Comparison of ENCODE assay signal across 10 cellular contexts in genomic region chr6:18585032-18585573, GRCh38.
DNase-seq lines count a peak whose midpoint lies in the region; ATAC-seq, FAIRE-seq and TF ChIP-seq lines count a peak whose summit lies in the region.
"Had no signal": no experiment of that assay in that cellular context is flagged by ENCODE, and none has a peak within 500 bp of the region (broad histone marks: within the 10 kb centered on the region; RNA-seq: fewer than 3 reads in every experiment).

No MANE protein-coding gene starts in this region.

- H3K4me3 ChIP-seq in kidney epithelial cell (ENCODE audit: low read depth, low read length): no peak overlapping the region

- DNase-seq in AG09319 (ENCODE audit: extremely low read depth, low read depth) (peak; percentile 4), HTR-8/SVneo (ENCODE audit: insufficient read length, low spot score) (peak; percentile 56), UCSD-AML1 (lab: John Stamatoyannopoulos, UW; ENCODE audit: unreplicated experiment) (peak; percentile 19), kidney epithelial cell (ENCODE audit: low read depth) (peak; percentile 82), NCI-H345 treated with DMSO at 0.1 percent for 48 hours (lab: John Stamatoyannopoulos, UW; ENCODE audit: unreplicated experiment) (no peak), KBM-7 (no peak)
- DNase-seq: stimulated activated CD4-positive, alpha-beta T cell treated with anti-CD3 and anti-CD28 coated beads, Interleukin-1b, Interleukin-23, amount 100 ng/mL, for 48 hours had no signal

- no peaks in the 10 kb centered on the region for H3K36me3 ChIP-seq in kidney epithelial cell (ENCODE audit: control insufficient read depth, insufficient read depth, low read length)

- ATAC-seq in HG03469 (IDR thresholded peaks at IDR 0.05; ENCODE audit: unreplicated experiment) (no peak), HG02884 (IDR thresholded peaks at IDR 0.05; ENCODE audit: unreplicated experiment) (no peak)
- ATAC-seq: activated CD4-positive, CD25-positive, alpha-beta regulatory T cell treated with anti-CD3 and anti-CD28 coated beads, Interleukin-2, amount 50 U/mL, for 24 hours had no signal

- in situ Hi-C loops in KBM-7 (cut with MboI; ENCODE audit: low pct_unique_long_range_greater_than_20kb, low sequenced_read_pairs): no loop called here

- H3K27me3 ChIP-seq in kidney epithelial cell (ENCODE audit: control insufficient read depth, insufficient read depth, low read length): no peaks in the 10 kb centered on the region

- FAIRE-seq in HTR-8/SVneo (lab: Jason Lieb, UNC): peak; percentile 70

- TF ChIP-seq CTCF in AG09319 (IDR thresholded peaks at IDR 0.05; ENCODE audit: low read depth, low read length): no peak
- no peak for TF ChIP-seq CTCF in kidney epithelial cell (IDR thresholded peaks at IDR 0.05; ENCODE audit: insufficient read depth, low read length, poor library complexity, severe bottlenecking)

Comparison
In these comparisons a context has a peak if more than half of its experiments do, and no peak if none do; other contexts are left out.
1. DNase-seq: peak in AG09319 (single experiment), HTR-8/SVneo (single experiment), UCSD-AML1 (single experiment) and kidney epithelial cell (single experiment); none in NCI-H345 treated with DMSO at 0.1 percent for 48 hours (single experiment) and KBM-7 (single experiment).